ENCODE assay signal across 37 cellular contexts in genomic region chr1:60705026-60705425, GRCh38.
"Had no signal": no experiment of that assay in that cellular context is flagged by ENCODE, and none has a peak within 500 bp of the region (broad histone marks: within the 10 kb centered on the region; RNA-seq: fewer than 3 reads in every experiment).

No MANE protein-coding gene starts in this region.

- H3K4me3 Mint-ChIP-seq: activated naive CD4-positive, alpha-beta T cell treated with anti-CD3 and anti-CD28 coated beads for 36 hours; activated naive CD4-positive, alpha-beta T cell treated with anti-CD3 and anti-CD28 coated beads, Interleukin-2, amount 10 ng/mL, durations not matched to agents 7 days and 5 days; activated naive CD4-positive, alpha-beta T cell treated with anti-CD3 and anti-CD28 coated beads, Interleukin-2, amount 50 U/mL, for 24 hours; activated naive CD8-positive, alpha-beta T cell; activated naive CD8-positive, alpha-beta T cell treated with anti-CD3 and anti-CD28 coated beads for 36 hours; activated naive CD8-positive, alpha-beta T cell treated with anti-CD3 and anti-CD28 coated beads, Interleukin-2, amount 10 ng/mL, durations not matched to agents 7 days and 5 days; activated naive CD8-positive, alpha-beta T cell treated with anti-CD3 and anti-CD28 coated beads, Interleukin-2, amount 50 U/mL, for 24 hours; activated T-cell treated with anti-CD3 and anti-CD28 coated beads, Interleukin-2, amount 50 U/mL, for 24 hours; activated T-cell treated with anti-CD3 and anti-CD28 coated beads, Interleukin-2, amount 50 U/mL, for 4 hours; activated T-cell treated with anti-CD3 and anti-CD28 coated beads, Interleukin-2, amount 50 U/mL, for 72 hours; activated T-helper 1 cell treated with anti-CD3 and anti-CD28 coated beads, Interleukin-12 subunit alpha, Interleukin-12 subunit beta, Interleukin-2, Interleukin-4 antibody, amounts not matched to agents 30 ng/mL and 10 ng/mL and 1 ng/mL, durations not matched to agents 14 hours and 24 hours and 36 hours; activated T-helper 17 cell treated with anti-CD3 and anti-CD28 coated beads, Interleukin-2, amount 50 U/mL, for 72 hours; brain; central memory CD8-positive, alpha-beta T cell had no signal

- H3K4me3 ChIP-seq: adrenal gland, ascending aorta, body of pancreas, breast epithelium, cardiac muscle cell had no signal

- H3K27me3 Mint-ChIP-seq: activated naive CD4-positive, alpha-beta T cell treated with anti-CD3 and anti-CD28 coated beads, Interleukin-2, amount 10 ng/mL, durations not matched to agents 7 days and 5 days; activated naive CD8-positive, alpha-beta T cell treated with anti-CD3 and anti-CD28 coated beads, Interleukin-2, amount 10 ng/mL, durations not matched to agents 7 days and 5 days; brain had no signal

- H3K9me3 ChIP-seq: adrenal gland, ascending aorta, body of pancreas, breast epithelium had no signal

- H3K27me3 ChIP-seq: adrenal gland, ascending aorta, body of pancreas, brain microvascular endothelial cell, breast epithelium, cardiac muscle cell had no signal

- H3K27ac ChIP-seq: adrenal gland, ascending aorta, body of pancreas, brain microvascular endothelial cell, breast epithelium, cardiac muscle cell had no signal

- DNase-seq: activated effector memory CD4-positive, alpha-beta T cell treated with anti-CD3 and anti-CD28 coated beads, Interleukin-2, amount 50 U/mL, for 16 hours; activated effector memory CD4-positive, alpha-beta T cell treated with Interleukin-2 at 50 U/mL for 16 hours; activated gamma-delta T cell; activated gamma-delta T cell treated with Interleukin-2 at 50 U/mL for 16 hours; activated naive CD4-positive, alpha-beta T cell; activated naive CD4-positive, alpha-beta T cell treated with anti-CD3 and anti-CD28 coated beads for 36 hours; activated naive CD4-positive, alpha-beta T cell treated with anti-CD3 and anti-CD28 coated beads, Interleukin-2, amount 10 ng/mL, durations not matched to agents 7 days and 5 days; activated naive CD4-positive, alpha-beta T cell treated with anti-CD3 and anti-CD28 coated beads, Interleukin-2, amount 50 U/mL, for 16 hours; activated naive CD4-positive, alpha-beta T cell treated with Interleukin-2 at 50 U/mL for 16 hours; activated naive CD8-positive, alpha-beta T cell treated with anti-CD3 and anti-CD28 coated beads for 36 hours; activated naive CD8-positive, alpha-beta T cell treated with anti-CD3 and anti-CD28 coated beads, Interleukin-2, amount 10 ng/mL, durations not matched to agents 7 days and 5 days; activated naive CD8-positive, alpha-beta T cell treated with anti-CD3 and anti-CD28 coated beads, Interleukin-2, amount 50 U/mL, for 24 hours; activated T-cell treated with anti-CD3 and anti-CD28 coated beads, Interleukin-2, amount 50 U/mL, for 24 hours; activated T-cell treated with anti-CD3 and anti-CD28 coated beads, Interleukin-2, amount 50 U/mL, for 4 hours; activated T-cell treated with anti-CD3 and anti-CD28 coated beads, Interleukin-2, amount 50 U/mL, for 48 hours; activated T-cell treated with anti-CD3 and anti-CD28 coated beads, Interleukin-2, amount 50 U/mL, for 72 hours; adrenal gland; amniotic stem cell; amygdala; anterior cingulate cortex; aorta; body of pancreas; brain microvascular endothelial cell; caudate nucleus; central memory CD4-positive, alpha-beta T cell; cerebellar nuclear complex had no signal

- H3K4me1 Mint-ChIP-seq: activated naive CD4-positive, alpha-beta T cell treated with anti-CD3 and anti-CD28 coated beads, Interleukin-2, amount 10 ng/mL, durations not matched to agents 7 days and 5 days; activated naive CD4-positive, alpha-beta T cell treated with anti-CD3 and anti-CD28 coated beads, Interleukin-2, amount 50 U/mL, for 24 hours; activated naive CD8-positive, alpha-beta T cell treated with anti-CD3 and anti-CD28 coated beads for 36 hours; activated naive CD8-positive, alpha-beta T cell treated with anti-CD3 and anti-CD28 coated beads, Interleukin-2, amount 10 ng/mL, durations not matched to agents 7 days and 5 days; activated naive CD8-positive, alpha-beta T cell treated with anti-CD3 and anti-CD28 coated beads, Interleukin-2, amount 50 U/mL, for 24 hours; activated T-helper 17 cell treated with anti-CD3 and anti-CD28 coated beads, Interleukin-2, amount 50 U/mL, for 72 hours; brain; central memory CD8-positive, alpha-beta T cell had no signal

- H3K27ac Mint-ChIP-seq: activated naive CD4-positive, alpha-beta T cell treated with anti-CD3 and anti-CD28 coated beads for 36 hours; activated naive CD4-positive, alpha-beta T cell treated with anti-CD3 and anti-CD28 coated beads, Interleukin-2, amount 10 ng/mL, durations not matched to agents 7 days and 5 days; activated naive CD4-positive, alpha-beta T cell treated with anti-CD3 and anti-CD28 coated beads, Interleukin-2, amount 50 U/mL, for 24 hours; activated naive CD4-positive, alpha-beta T cell treated with anti-CD3 and anti-CD28 coated beads, Interleukin-2, amount 50 U/mL, for 72 hours; activated naive CD8-positive, alpha-beta T cell; activated naive CD8-positive, alpha-beta T cell treated with anti-CD3 and anti-CD28 coated beads for 36 hours; activated naive CD8-positive, alpha-beta T cell treated with anti-CD3 and anti-CD28 coated beads, Interleukin-2, amount 10 ng/mL, durations not matched to agents 7 days and 5 days; activated naive CD8-positive, alpha-beta T cell treated with anti-CD3 and anti-CD28 coated beads, Interleukin-2, amount 50 U/mL, for 24 hours; activated T-cell treated with anti-CD3 and anti-CD28 coated beads, Interleukin-2, amount 50 U/mL, for 24 hours; activated T-cell treated with anti-CD3 and anti-CD28 coated beads, Interleukin-2, amount 50 U/mL, for 72 hours; activated T-helper 1 cell treated with anti-CD3 and anti-CD28 coated beads, Interleukin-12 subunit alpha, Interleukin-12 subunit beta, Interleukin-2, Interleukin-4 antibody, amounts not matched to agents 30 ng/mL and 10 ng/mL and 1 ng/mL, durations not matched to agents 14 hours and 24 hours and 36 hours; activated T-helper 17 cell treated with anti-CD3 and anti-CD28 coated beads, Interleukin-2, amount 50 U/mL, for 72 hours; activated T-helper 2 cell treated with anti-CD3 and anti-CD28 coated beads, Interferon-gamma antibody, Interleukin-2, Interleukin-4, amounts not matched to agents 10 μg/mL and 5 μg/mL and 100 μg/mL, durations not matched to agents 14 hours and 24 hours and 36 hours; brain had no signal

- H3K9me3 Mint-ChIP-seq: activated naive CD4-positive, alpha-beta T cell treated with anti-CD3 and anti-CD28 coated beads, Interleukin-2, amount 50 U/mL, for 24 hours; activated naive CD8-positive, alpha-beta T cell treated with anti-CD3 and anti-CD28 coated beads for 36 hours; activated naive CD8-positive, alpha-beta T cell treated with anti-CD3 and anti-CD28 coated beads, Interleukin-2, amount 10 ng/mL, durations not matched to agents 7 days and 5 days; activated T-cell treated with anti-CD3 and anti-CD28 coated beads, Interleukin-2, amount 50 U/mL, for 24 hours; activated T-cell treated with anti-CD3 and anti-CD28 coated beads, Interleukin-2, amount 50 U/mL, for 4 hours; activated T-helper 1 cell treated with anti-CD3 and anti-CD28 coated beads, Interleukin-12 subunit alpha, Interleukin-12 subunit beta, Interleukin-2, Interleukin-4 antibody, amounts not matched to agents 30 ng/mL and 10 ng/mL and 1 ng/mL, durations not matched to agents 14 hours and 24 hours and 36 hours; activated T-helper 2 cell treated with anti-CD3 and anti-CD28 coated beads, Interferon-gamma antibody, Interleukin-2, Interleukin-4, amounts not matched to agents 10 μg/mL and 5 μg/mL and 100 μg/mL, durations not matched to agents 14 hours and 24 hours and 36 hours had no signal

- ATAC-seq: activated naive CD4-positive, alpha-beta T cell treated with anti-CD3 and anti-CD28 coated beads, Interleukin-2, amount 50 U/mL, for 72 hours; activated naive CD8-positive, alpha-beta T cell treated with anti-CD3 and anti-CD28 coated beads, Interleukin-2, amount 50 U/mL, for 24 hours; activated T-cell treated with anti-CD3 and anti-CD28 coated beads, Interleukin-2, amount 50 U/mL, for 4 hours; activated T-cell treated with anti-CD3 and anti-CD28 coated beads, Interleukin-2, amount 50 U/mL, for 72 hours; activated T-helper 17 cell treated with anti-CD3 and anti-CD28 coated beads, Interleukin-2, amount 50 U/mL, for 72 hours; body of pancreas had no signal

- H3K36me3 ChIP-seq: adrenal gland, ascending aorta, brain microvascular endothelial cell, breast epithelium, cardiac muscle cell had no signal

- H3K4me1 ChIP-seq: adrenal gland, ascending aorta, body of pancreas, breast epithelium had no signal

- H3K36me3 Mint-ChIP-seq: activated naive CD4-positive, alpha-beta T cell treated with anti-CD3 and anti-CD28 coated beads, Interleukin-2, amount 10 ng/mL, durations not matched to agents 7 days and 5 days; activated naive CD4-positive, alpha-beta T cell treated with anti-CD3 and anti-CD28 coated beads, Interleukin-2, amount 50 U/mL, for 24 hours; activated naive CD8-positive, alpha-beta T cell; activated naive CD8-positive, alpha-beta T cell treated with anti-CD3 and anti-CD28 coated beads for 36 hours; activated naive CD8-positive, alpha-beta T cell treated with anti-CD3 and anti-CD28 coated beads, Interleukin-2, amount 10 ng/mL, durations not matched to agents 7 days and 5 days had no signal
